In genomic region chr17:40551874-40552768, GRCh38 we compare ENCODE assay signal across 8 cellular contexts. TPM values are rescaled to one million over a fixed set of nuclear protein-coding genes. Genes with fewer than 3 reads are reported as not detected.
DNase-seq lines count a peak whose midpoint lies in the region; ATAC-seq, FAIRE-seq and TF ChIP-seq lines count a peak whose summit lies in the region.

No MANE protein-coding gene starts in this region.

- ATAC-seq in natural killer cell: no peak
- no peak for ATAC-seq in natural killer cell treated with Interleukin-12 subunit alpha and Interleukin-12 subunit beta and Interleukin-15 and Interleukin-18, amount 100 ng/mL, for 72 hours
- no peak for ATAC-seq in activated naive CD8-positive, alpha-beta T cell treated with anti-CD3 and anti-CD28 coated beads, Interleukin-2, amount 50 U/mL, for 24 hours
- ATAC-seq in stimulated activated memory B cell treated with anti-CD40 and anti-IgM and Interleukin-4, amounts not matched to agents 10 μg/mL and 1 μg/mL and 100 μg/mL, for 72 hours: peak; percentile 2

- no peak for FAIRE-seq in H54 (lab: Jason Lieb, UNC)

- H3K36me3 Mint-ChIP-seq in natural killer cell: no peaks in the 10 kb centered on the region
- no peaks in the 10 kb centered on the region for H3K36me3 Mint-ChIP-seq in natural killer cell treated with Interleukin-12 subunit alpha and Interleukin-12 subunit beta and Interleukin-15 and Interleukin-18, amount 100 ng/mL, for 72 hours
- peaks cover 56% of the 10 kb centered on the region for H3K36me3 Mint-ChIP-seq in activated naive CD8-positive, alpha-beta T cell treated with anti-CD3 and anti-CD28 coated beads, Interleukin-2, amount 50 U/mL, for 24 hours (ENCODE audit: low read depth)
- H3K36me3 Mint-ChIP-seq in stimulated activated memory B cell treated with anti-CD40 and anti-IgM and Interleukin-4, amounts not matched to agents 10 μg/mL and 1 μg/mL and 100 μg/mL, for 72 hours: peaks cover 51% of the 10 kb centered on the region

- intact Hi-C loops in natural killer cell (cut with micrococcal nuclease): no loop called here

- H3K4me3 Mint-ChIP-seq in natural killer cell: no peak overlapping the region
- no peak overlapping the region for H3K4me3 Mint-ChIP-seq in natural killer cell treated with Interleukin-12 subunit alpha and Interleukin-12 subunit beta and Interleukin-15 and Interleukin-18, amount 100 ng/mL, for 72 hours
- no peak overlapping the region for H3K4me3 Mint-ChIP-seq in activated naive CD8-positive, alpha-beta T cell treated with anti-CD3 and anti-CD28 coated beads, Interleukin-2, amount 50 U/mL, for 24 hours
- H3K4me3 Mint-ChIP-seq in stimulated activated memory B cell treated with anti-CD40 and anti-IgM and Interleukin-4, amounts not matched to agents 10 μg/mL and 1 μg/mL and 100 μg/mL, for 72 hours: peak overlapping the region; percentile 54

- H3K9me3 Mint-ChIP-seq in natural killer cell: no peaks in the 10 kb centered on the region
- no peaks in the 10 kb centered on the region for H3K9me3 Mint-ChIP-seq in natural killer cell treated with Interleukin-12 subunit alpha and Interleukin-12 subunit beta and Interleukin-15 and Interleukin-18, amount 100 ng/mL, for 72 hours
- no peaks in the 10 kb centered on the region for H3K9me3 Mint-ChIP-seq in activated naive CD8-positive, alpha-beta T cell treated with anti-CD3 and anti-CD28 coated beads, Interleukin-2, amount 50 U/mL, for 24 hours
- peaks cover 2% of the 10 kb centered on the region for H3K9me3 Mint-ChIP-seq in stimulated activated memory B cell treated with anti-CD40 and anti-IgM and Interleukin-4, amounts not matched to agents 10 μg/mL and 1 μg/mL and 100 μg/mL, for 72 hours

- H3K4me1 Mint-ChIP-seq in natural killer cell: peaks cover 17 to 27% of the 10 kb centered on the region in 2 donors
- H3K4me1 Mint-ChIP-seq in natural killer cell treated with Interleukin-12 subunit alpha and Interleukin-12 subunit beta and Interleukin-15 and Interleukin-18, amount 100 ng/mL, for 72 hours (ENCODE audit: low read depth in 2 of 2): peaks cover 43 to 49% of the 10 kb centered on the region in 2 donors
- peaks cover 100% of the 10 kb centered on the region for H3K4me1 Mint-ChIP-seq in activated naive CD8-positive, alpha-beta T cell treated with anti-CD3 and anti-CD28 coated beads, Interleukin-2, amount 50 U/mL, for 24 hours
- peaks cover 100% of the 10 kb centered on the region for H3K4me1 Mint-ChIP-seq in stimulated activated memory B cell treated with anti-CD40 and anti-IgM and Interleukin-4, amounts not matched to agents 10 μg/mL and 1 μg/mL and 100 μg/mL, for 72 hours

- no peak for TF ChIP-seq CTCF in natural killer cell (IDR thresholded peaks at IDR 0.05)

- TF ChIP-seq POLR2A in H54 (IDR thresholded peaks at IDR 0.05; ENCODE audit: low read depth, low read length): no peak

- DNase-seq in natural killer cell: peak; percentile 9
- DNase-seq in natural killer cell treated with Interleukin-12 subunit alpha and Interleukin-12 subunit beta and Interleukin-15 and Interleukin-18, amount 100 ng/mL, for 72 hours (ENCODE audit: low spot score): no peak
- peak; percentile 26 for DNase-seq in activated naive CD8-positive, alpha-beta T cell treated with anti-CD3 and anti-CD28 coated beads, Interleukin-2, amount 50 U/mL, for 24 hours
- peak; percentile 32 to 48 for DNase-seq in hippocampal formation (lab: John Stamatoyannopoulos, UW)
- no peak for DNase-seq in H54 (ENCODE audit: insufficient read length, low spot score)
- DNase-seq in A172 (ENCODE audit: low spot score): no peak
- DNase-seq in NCI-H1092 treated with DMSO at 0.1 percent for 48 hours (lab: John Stamatoyannopoulos, UW): no peak

- H3K27ac Mint-ChIP-seq in natural killer cell: no peak overlapping the region
- H3K27ac Mint-ChIP-seq in natural killer cell treated with Interleukin-12 subunit alpha and Interleukin-12 subunit beta and Interleukin-15 and Interleukin-18, amount 100 ng/mL, for 72 hours: no peak overlapping the region
- H3K27ac Mint-ChIP-seq in activated naive CD8-positive, alpha-beta T cell treated with anti-CD3 and anti-CD28 coated beads, Interleukin-2, amount 50 U/mL, for 24 hours: peak overlapping the region; percentile 71
- H3K27ac Mint-ChIP-seq in stimulated activated memory B cell treated with anti-CD40 and anti-IgM and Interleukin-4, amounts not matched to agents 10 μg/mL and 1 μg/mL and 100 μg/mL, for 72 hours: peak overlapping the region; percentile 89

- H3K27me3 Mint-ChIP-seq in natural killer cell (ENCODE audit: low read depth in 2 of 2): peaks cover 6 to 14% of the 10 kb centered on the region in 2 donors
- H3K27me3 Mint-ChIP-seq in natural killer cell treated with Interleukin-12 subunit alpha and Interleukin-12 subunit beta and Interleukin-15 and Interleukin-18, amount 100 ng/mL, for 72 hours: peaks cover 0 to 19% of the 10 kb centered on the region in 2 donors
- no peaks in the 10 kb centered on the region for H3K27me3 Mint-ChIP-seq in activated naive CD8-positive, alpha-beta T cell treated with anti-CD3 and anti-CD28 coated beads, Interleukin-2, amount 50 U/mL, for 24 hours
- no peaks in the 10 kb centered on the region for H3K27me3 Mint-ChIP-seq in stimulated activated memory B cell treated with anti-CD40 and anti-IgM and Interleukin-4, amounts not matched to agents 10 μg/mL and 1 μg/mL and 100 μg/mL, for 72 hours

RNA-seq across cellular contexts. Expression of gene CCR7, which starts 13.2 kb away (rescaled TPM):
- total RNA-seq in natural killer cell: 1 to 10 TPM; 3.2 to 8.0 (median 6.6) TPM
- 10 to 100 TPM; 65.7 to 71.1 TPM for total RNA-seq in natural killer cell treated with Interleukin-12 subunit alpha and Interleukin-12 subunit beta and Interleukin-15 and Interleukin-18, amount 100 ng/mL, for 72 hours
- total RNA-seq in A172 (2014; rRNA removed; shearing (Covaris generic)): not detected in 2 replicates

RNA-seq across cellular contexts. Expression of gene TNS4, which starts 50.7 kb away (rescaled TPM):
- total RNA-seq in natural killer cell: 1 to 10 TPM in 1 of 3 donors, under 1 TPM in 2; 0.65 to 1.8 (median 0.94) TPM
- total RNA-seq in natural killer cell treated with Interleukin-12 subunit alpha and Interleukin-12 subunit beta and Interleukin-15 and Interleukin-18, amount 100 ng/mL, for 72 hours: 1 to 10 TPM in 1 of 2 donors, under 1 TPM in 1; 0.76 to 2.9 TPM
- 0.02 and 0.14 TPM in 2 replicates for total RNA-seq in A172 (2014; rRNA removed; shearing (Covaris generic))

Comparison
In these comparisons a context has a peak if more than half of its experiments do, and no peak if none do; other contexts are left out.
1. DNase-seq: peak in natural killer cell (single experiment), activated naive CD8-positive, alpha-beta T cell treated with anti-CD3 and anti-CD28 coated beads, Interleukin-2, amount 50 U/mL, for 24 hours (single experiment) and hippocampal formation (2 of 2); none in natural killer cell treated with Interleukin-12 subunit alpha and Interleukin-12 subunit beta and Interleukin-15 and Interleukin-18, amount 100 ng/mL, for 72 hours (single experiment), H54 (single experiment), A172 (single experiment) and NCI-H1092 treated with DMSO at 0.1 percent for 48 hours (single experiment).
2. RNA of gene CCR7, which starts 13.2 kb away (total RNA-seq): 65.7 to 71.1 TPM in natural killer cell treated with Interleukin-12 subunit alpha and Interleukin-12 subunit beta and Interleukin-15 and Interleukin-18, amount 100 ng/mL, for 72 hours; 3.2 to 8.0 TPM in natural killer cell and not detected in A172; every median in the first group is over 4 times any median in the second.
3. H3K27ac Mint-ChIP-seq: peak in activated naive CD8-positive, alpha-beta T cell treated with anti-CD3 and anti-CD28 coated beads, Interleukin-2, amount 50 U/mL, for 24 hours (single experiment) and stimulated activated memory B cell treated with anti-CD40 and anti-IgM and Interleukin-4, amounts not matched to agents 10 μg/mL and 1 μg/mL and 100 μg/mL, for 72 hours (single experiment); none in natural killer cell (0 of 2) and natural killer cell treated with Interleukin-12 subunit alpha and Interleukin-12 subunit beta and Interleukin-15 and Interleukin-18, amount 100 ng/mL, for 72 hours (0 of 2).